Comparison of ENCODE assay signal across 23 cellular contexts in genomic region chr1:21644906-21645305, GRCh38. TPM values are rescaled to one million over a fixed set of nuclear protein-coding genes. Genes with fewer than 3 reads are reported as not detected.
DNase-seq lines count a peak whose midpoint lies in the region; FAIRE-seq and TF ChIP-seq lines count a peak whose summit lies in the region.
"Had no signal": no experiment of that assay in that cellular context is flagged by ENCODE, and none has a peak within 500 bp of the region (broad histone marks: within the 10 kb centered on the region; RNA-seq: fewer than 3 reads in every experiment).

No MANE protein-coding gene starts in this region.

- H2AFZ ChIP-seq in H1 (ENCODE audit: low read length), result no peak overlapping the region
- H2AFZ ChIP-seq: GM23338 had no signal

- H3K27ac ChIP-seq in A673 (ENCODE audit: low read depth, low read length, poor library complexity, severe bottlenecking) (peak overlapping the region; percentile 60), H1 (ENCODE audit: low read depth, low read length) (no peak overlapping the region)
- H3K27ac ChIP-seq: BLaER1 treated with 17β-estradiol and CSF1 and Interleukin-3, amounts not matched to agents 10 nM and 100 nM had no signal

- no peaks in the 10 kb centered on the region; the same call in 1 of the 2 replicates for H3K79me1 ChIP-seq in H1 (ENCODE audit: low read depth, low read length)

- no peaks in the 10 kb centered on the region for H3K36me3 ChIP-seq in A673 (ENCODE audit: insufficient read depth, low read length, poor library complexity, severe bottlenecking)
- no peaks in the 10 kb centered on the region; a peak in 1 of 8 replicates for H3K36me3 ChIP-seq in H1 (ENCODE audit: control insufficient read depth in 2 of 4, insufficient read depth in 4 of 4, low read length in 3 of 4)
- H3K36me3 ChIP-seq: BE2C; BLaER1 treated with 17β-estradiol and CSF1 and Interleukin-3, amounts not matched to agents 10 nM and 100 nM; HAP-1 had no signal

- H3K23me2 ChIP-seq in H1 (ENCODE audit: low read depth, low read length), result no peaks in the 10 kb centered on the region; the same call in 1 of the 2 replicates

- H2BK20ac ChIP-seq in H1 (ENCODE audit: low read length), result no peak overlapping the region

- H3K18ac ChIP-seq in H1 (ENCODE audit: extremely low read depth, low read length), result no peak overlapping the region

- POLR2A ChIA-PET in A673 (lab: Charles Lee; ENCODE audit: low non-redundant PET), result no interaction called here
- POLR2A ChIA-PET in H1 (lab: Charles Lee; ENCODE audit: partially characterized antibody), result interaction anchor here (1.2 to 1.5 kb wide), 2 partner anchors 15 to 24 kb away, joined by 3 to 5 read pairs; no protein-coding TSS in a partner anchor

- H3K9ac ChIP-seq in H1 (replicated peaks in 1 of 4; ENCODE audit: extremely low read depth in 1 of 4, low read depth in 3 of 4, low read length in 3 of 4), result no peak overlapping the region
- H3K9ac ChIP-seq: BLaER1 treated with 17β-estradiol and CSF1 and Interleukin-3, amounts not matched to agents 10 nM and 100 nM had no signal

- no peak for TF ChIP-seq RAD21 in H1 (IDR thresholded peaks at IDR 0.05 in 1 of 2, conservative IDR thresholded peaks at IDR 0.05 in 1 of 2; ENCODE audit: low read depth in 2 of 2, low read length in 2 of 2)

- no peak for TF ChIP-seq CTCF in A673 (conservative IDR thresholded peaks at IDR 0.05; ENCODE audit: low read depth, low read length)
- TF ChIP-seq CTCF in H1 (IDR thresholded peaks at IDR 0.05; ENCODE audit: control extremely low read depth in 1 of 3, insufficient read depth in 1 of 3, low read depth in 1 of 3, low read length in 3 of 3), result no peak

- H3K27me3 ChIP-seq in A673 (replicated peaks; ENCODE audit: insufficient read depth, low read depth, low read length, poor library complexity), result no peaks in the 10 kb centered on the region
- 0 out of 7 replicates have a peak, but pooled peaks cover 0 to 2% (median under 1%) of the 10 kb centered on the region in 4 experiments for H3K27me3 ChIP-seq in H1 (replicated peaks in 1 of 4; ENCODE audit: control insufficient read depth in 3 of 4, extremely low read depth in 1 of 4, insufficient read depth in 3 of 4, low read length in 3 of 4)
- H3K27me3 ChIP-seq: BE2C had no signal

- FAIRE-seq in H1 (lab: Jason Lieb, UNC), result no peak
- FAIRE-seq: D721Med, GM12891, GM18507, H54 had no signal

- H3K79me2 ChIP-seq in H1 (ENCODE audit: control insufficient read depth in 1 of 2, insufficient read depth in 2 of 2, low read length in 2 of 2), result no peaks in the 10 kb centered on the region

- H3K4me1 ChIP-seq in A673 (ENCODE audit: insufficient read depth, low read length, poor library complexity, severe bottlenecking) (peaks cover 33% of the 10 kb centered on the region), H1 (replicated peaks in 1 of 4; ENCODE audit: control insufficient read depth in 3 of 4, insufficient read depth in 4 of 4, low read length in 3 of 4) (no peaks in the 10 kb centered on the region)
- H3K4me1 ChIP-seq: BE2C, HAP-1 had no signal

- H3K4me3 ChIP-seq in A673 (ENCODE audit: low read depth, low read length, poor library complexity, severe bottlenecking), result no peak overlapping the region
- H3K4me3 ChIP-seq in H1 (ENCODE audit: extremely low read depth in 1 of 4, insufficient read depth in 2 of 4, low read depth in 3 of 4, low read length in 4 of 4), result no peak overlapping the region
- H3K4me3 ChIP-seq: BLaER1 treated with 17β-estradiol and CSF1 and Interleukin-3, amounts not matched to agents 10 nM and 100 nM; GM23338; HAP-1 had no signal

- H4K91ac ChIP-seq in H1 (replicated peaks; ENCODE audit: insufficient read length, low read length), result no peak overlapping the region

- H3K4me2 ChIP-seq in H1 (ENCODE audit: insufficient read depth in 1 of 2, low read depth in 2 of 2, low read length in 2 of 2), result no peak overlapping the region
- H3K4me2 ChIP-seq: BLaER1 treated with 17β-estradiol and CSF1 and Interleukin-3, amounts not matched to agents 10 nM and 100 nM; GM23338 had no signal

- H3K14ac ChIP-seq in H1 (ENCODE audit: insufficient read length), result no peak overlapping the region

- no peak overlapping the region for H2BK120ac ChIP-seq in H1 (replicated peaks; ENCODE audit: low read depth, low read length)

- TF ChIP-seq POLR2A in H1 (IDR thresholded peaks at IDR 0.05; ENCODE audit: control extremely low read depth in 1 of 2, low read depth in 2 of 2, low read length in 2 of 2), result no peak

- peaks cover 0 to 2% of the 10 kb centered on the region in 2 experiments for H4K20me1 ChIP-seq in H1 (replicated peaks in 1 of 2; ENCODE audit: control insufficient read depth in 1 of 2, insufficient read depth in 2 of 2, low read length in 2 of 2)

- no peak overlapping the region for H3K23ac ChIP-seq in H1 (ENCODE audit: insufficient read length)

- DNase-seq in A673 (ENCODE audit: low spot score), result no peak
- DNase-seq in M059J (ENCODE audit: low read depth), result peak; percentile 24
- DNase-seq in H1 (ENCODE audit: low read depth in 1 of 2, low spot score in 2 of 2), result no peak
- no peak for DNase-seq in dedifferentiated amniotic fluid mesenchymal stem cell (ENCODE audit: extremely low spot score)
- no peak for DNase-seq in EL
- no peak for DNase-seq in SHP77 (lab: John Stamatoyannopoulos, UW)
- DNase-seq: ACHN; AML-193; BE2C; CD4-positive, alpha-beta T cell; CD8-positive, alpha-beta memory T cell; DMS 273 treated with DMSO at 0.1 percent for 48 hours; DMS79; GF-D8; HFFc6 had no signal

- no peak overlapping the region for H2AK5ac ChIP-seq in H1 (ENCODE audit: low read depth, low read length)

- H2BK12ac ChIP-seq in H1 (ENCODE audit: low read depth, low read length), result no peak overlapping the region

- 90% methylated on average over 5 of the region's 5 CpGs; no CpG with 5 or more reads in 1 of the 2 experiments for WGBS in H1 (ENCODE audit: extremely low coverage in 1 of 2, insufficient coverage in 1 of 2, insufficient read length in 1 of 2, insufficient replicate concordance in 2 of 2, low coverage in 1 of 2, low lambda C conversion rate in 2 of 2, missing lambda C conversion rate in 1 of 2), 2 experiments

- no peak overlapping the region for H2BK15ac ChIP-seq in H1 (ENCODE audit: low read length)

- no peak overlapping the region for H3K4ac ChIP-seq in H1 (replicated peaks; ENCODE audit: insufficient read length, low read depth, low read length)

- no peak for TF ChIP-seq EP300 in H1 (IDR thresholded peaks at IDR 0.05; ENCODE audit: borderline replicate concordance in 1 of 2, low read depth in 2 of 2, low read length in 2 of 2)

- H2BK5ac ChIP-seq in H1 (ENCODE audit: low read depth, low read length), result no peak overlapping the region

- no peaks in the 10 kb centered on the region for H3K9me3 ChIP-seq in A673 (ENCODE audit: low read depth, low read length, poor library complexity, severe bottlenecking)
- no peaks in the 10 kb centered on the region for H3K9me3 ChIP-seq in H1 (ENCODE audit: insufficient read depth in 2 of 2, low read depth in 1 of 2, low read length in 1 of 2)
- H3K9me3 ChIP-seq: BE2C; BLaER1 treated with 17β-estradiol and CSF1 and Interleukin-3, amounts not matched to agents 10 nM and 100 nM; HAP-1 had no signal

- CTCF ChIA-PET in A673 (lab: Charles Lee) (interaction anchor here (0.6 kb wide), 1 partner anchor 1078 kb away, joined by 6 read pairs; no protein-coding TSS in a partner anchor), H1 (lab: Charles Lee; ENCODE audit: partially characterized antibody) (interaction anchor here (1.0 to 1.2 kb wide), 2 partner anchors 10 to 470 kb away, joined by 3 read pairs; no protein-coding TSS in a partner anchor)

- no peak overlapping the region for H4K8ac ChIP-seq in H1 (ENCODE audit: extremely low read depth, insufficient read depth, low read length)

- no TSS peak for BruUV-seq in A673 (replicated peaks; lab: Mats Ljungman, UMichigan)

- no peak overlapping the region for H4K5ac ChIP-seq in H1 (ENCODE audit: insufficient read length, low read depth, low read length)

- intact Hi-C loops in A673 (cut with micrococcal nuclease; ENCODE audit: unreplicated experiment), result no loop called here

- no peak overlapping the region for H3K56ac ChIP-seq in H1 (replicated peaks; ENCODE audit: insufficient read length, low read depth, low read length)

TF ChIP-seq in H1, 55 proteins besides CTCF, POLR2A, EP300 and RAD21:
- TF ChIP-seq EZH2 (IDR thresholded peaks at IDR 0.05; ENCODE audit: low read depth, low read length, severe bottlenecking) (no peak), MAFK (IDR thresholded peaks at IDR 0.05; ENCODE audit: low read depth, low read length) (0 out of 2 replicates have a peak, but pooled peaks have one; percentile 15)

RNA-seq across cellular contexts. Expression of gene RAP1GAP, which starts 24.3 kb away (rescaled TPM):
- total RNA-seq in A673 (2021), result 37.7 and 40.3 TPM in 2 replicates
- 1.1 and 1.5 TPM in 2 replicates for total RNA-seq in M059J (2014; rRNA removed; shearing (Covaris generic))
- total RNA-seq in H1 (2021; fragmentation: NEBNext Ultra II Directional; extraction: Animal tissue kit (Norgen Biotek cat#: 25700)), result 7.8 and 8.4 TPM in 2 replicates
- polyA plus RNA-seq in H1 (2011; rRNA removed), result 8.4 and 9.9 TPM in 2 replicates
- polyA plus RNA-seq in H1 (2011; cell fraction: cytosol; rRNA removed), result 8.0 TPM
- polyA plus RNA-seq in H1 (2011; cell fraction: nucleus; rRNA removed), result 26.1 TPM
- polyA plus RNA-seq in H1 (2012, experiment 1 of 2), result 6.9 to 9.7 TPM (median 8.3 TPM) in 4 replicates
- 7.0 TPM for polyA plus RNA-seq in H1 (2012, experiment 2 of 2)
- 5.6 TPM for polyA plus RNA-seq in H1 (2013, experiment 1 of 2)
- 6.1 TPM for polyA plus RNA-seq in H1 (2013, experiment 2 of 2)
- 7.7 and 11.9 TPM in 2 replicates for polyA minus RNA-seq in H1 (2011; rRNA and poly(A)+ RNA removed)
- 4.9 TPM for polyA minus RNA-seq in H1 (2011; cell fraction: cytosol; rRNA and poly(A)+ RNA removed)
- polyA minus RNA-seq in H1 (2011; cell fraction: nucleus; rRNA and poly(A)+ RNA removed), result 6.0 TPM
- polyA plus RNA-seq: CD14-positive monocyte; CD8-positive, alpha-beta memory T cell had no signal
